In the genomic region with DNA sequence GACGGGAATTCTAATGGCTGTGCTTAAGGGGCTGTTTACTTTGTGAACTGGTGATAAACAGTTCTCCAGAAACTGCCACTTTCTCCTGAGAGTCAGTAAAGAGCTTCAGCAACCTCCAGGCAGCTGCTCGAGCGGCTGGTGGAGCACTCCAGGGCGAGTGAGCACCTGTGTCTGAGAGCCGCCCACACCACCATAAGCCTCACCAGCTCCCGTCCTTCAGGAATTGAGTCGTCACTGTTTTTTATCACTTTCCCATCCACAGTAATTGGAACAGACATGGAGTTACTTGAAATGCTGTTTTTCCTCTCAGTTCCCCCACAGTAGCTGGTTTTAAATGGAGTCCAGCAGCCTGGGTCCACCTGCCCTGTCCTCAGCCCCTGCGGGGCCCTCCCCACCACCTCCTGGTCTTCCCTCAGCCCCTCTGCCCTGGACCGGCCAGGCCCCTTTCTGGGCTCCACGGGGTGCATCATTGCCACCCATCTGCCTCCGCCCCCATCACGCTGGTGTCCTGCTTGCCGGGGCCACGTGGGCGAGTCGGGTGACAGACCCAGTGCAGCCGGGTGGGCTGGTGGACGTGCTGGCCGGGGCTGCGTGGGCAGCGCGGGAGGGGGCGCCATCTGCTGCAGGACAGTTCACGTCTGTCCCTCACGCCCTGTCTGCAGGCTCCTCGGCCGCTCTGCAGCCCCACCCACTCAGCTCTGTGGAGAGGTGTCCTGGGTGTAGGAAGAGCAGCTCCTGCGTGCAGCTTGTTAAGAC, we compare ENCODE assay signal across 37 cellular contexts. TPM values are rescaled to one million over a fixed set of nuclear protein-coding genes. Genes with fewer than 3 reads are reported as not detected.
"Had no signal": no experiment of that assay in that cellular context is flagged by ENCODE, and none has a peak within 500 bp of the region (broad histone marks: within the 10 kb centered on the region; RNA-seq: fewer than 3 reads in every experiment).

No MANE protein-coding gene starts in this region.

- H3K27me3 ChIP-seq: brain microvascular endothelial cell, heart left ventricle, pancreas, sigmoid colon, stomach, thyroid gland, upper lobe of left lung, vagina had no signal

- H3K4me3 ChIP-seq: heart left ventricle, pancreas, prostate gland, sigmoid colon, stomach, thyroid gland, upper lobe of left lung, vagina had no signal

- H3K4me3 Mint-ChIP-seq: activated CD4-positive, alpha-beta memory T cell treated with anti-CD3 and anti-CD28 coated beads, Interleukin-2, amount 10 ng/mL, durations not matched to agents 7 days and 5 days; activated CD4-positive, alpha-beta T cell treated with anti-CD3 and anti-CD28 coated beads, Interleukin-2, amount 10 ng/mL, durations not matched to agents 24 days and 14 days; activated T-cell treated with anti-CD3 and anti-CD28 coated beads, Interleukin-2, amount 50 U/mL, for 24 hours; immature natural killer cell; mesothelial cell of epicardium; naive B cell; nephron progenitor cell; stimulated activated effector memory CD8-positive, alpha-beta T cell treated with anti-CD3 and anti-CD28 coated beads, Interleukin-12 subunit alpha, Interleukin-12 subunit beta, amount 100 ng/mL, for 72 hours had no signal

- H3K27ac Mint-ChIP-seq: activated CD4-positive, alpha-beta memory T cell treated with anti-CD3 and anti-CD28 coated beads, Interleukin-2, amount 10 ng/mL, durations not matched to agents 7 days and 5 days; activated CD4-positive, alpha-beta T cell treated with anti-CD3 and anti-CD28 coated beads, Interleukin-2, amount 10 ng/mL, durations not matched to agents 24 days and 14 days; activated T-cell treated with anti-CD3 and anti-CD28 coated beads, Interleukin-2, amount 50 U/mL, for 24 hours; immature natural killer cell; mesothelial cell of epicardium; nephron progenitor cell; stimulated activated effector memory CD8-positive, alpha-beta T cell treated with anti-CD3 and anti-CD28 coated beads, Interleukin-12 subunit alpha, Interleukin-12 subunit beta, amount 100 ng/mL, for 72 hours had no signal

- H3K4me1 ChIP-seq: heart left ventricle, pancreas, prostate gland, sigmoid colon, stomach, thyroid gland, upper lobe of left lung, vagina had no signal

- H3K27ac ChIP-seq: brain microvascular endothelial cell, heart left ventricle, pancreas, prostate gland, sigmoid colon, stomach, thyroid gland, upper lobe of left lung, vagina had no signal

- H3K36me3 ChIP-seq: brain microvascular endothelial cell, pancreas, prostate gland had no signal

- H3K9me3 ChIP-seq: heart left ventricle, pancreas, prostate gland, sigmoid colon, stomach, thyroid gland, upper lobe of left lung, vagina had no signal

- H3K27me3 Mint-ChIP-seq: activated CD4-positive, alpha-beta memory T cell treated with anti-CD3 and anti-CD28 coated beads, Interleukin-2, amount 10 ng/mL, durations not matched to agents 7 days and 5 days; activated CD4-positive, alpha-beta T cell treated with anti-CD3 and anti-CD28 coated beads, Interleukin-2, amount 10 ng/mL, durations not matched to agents 24 days and 14 days; activated T-cell treated with anti-CD3 and anti-CD28 coated beads, Interleukin-2, amount 50 U/mL, for 24 hours; naive B cell had no signal

- H3K36me3 Mint-ChIP-seq: stimulated activated effector memory CD8-positive, alpha-beta T cell treated with anti-CD3 and anti-CD28 coated beads, Interleukin-12 subunit alpha, Interleukin-12 subunit beta, amount 100 ng/mL, for 72 hours had no signal

- ATAC-seq: left colon; pancreas; stimulated activated effector memory CD8-positive, alpha-beta T cell treated with anti-CD3 and anti-CD28 coated beads, Interleukin-12 subunit alpha, Interleukin-12 subunit beta, amount 100 ng/mL, for 72 hours had no signal

- H3K4me1 Mint-ChIP-seq: activated CD4-positive, alpha-beta memory T cell treated with anti-CD3 and anti-CD28 coated beads, Interleukin-2, amount 10 ng/mL, durations not matched to agents 7 days and 5 days; activated CD4-positive, alpha-beta T cell treated with anti-CD3 and anti-CD28 coated beads, Interleukin-2, amount 10 ng/mL, durations not matched to agents 24 days and 14 days; immature natural killer cell; mesothelial cell of epicardium; naive B cell; stimulated activated effector memory CD8-positive, alpha-beta T cell treated with anti-CD3 and anti-CD28 coated beads, Interleukin-12 subunit alpha, Interleukin-12 subunit beta, amount 100 ng/mL, for 72 hours had no signal

- DNase-seq: activated CD4-positive, alpha-beta memory T cell treated with anti-CD3 and anti-CD28 coated beads, Interleukin-2, amount 10 ng/mL, durations not matched to agents 7 days and 5 days; activated CD4-positive, alpha-beta T cell treated with anti-CD3 and anti-CD28 coated beads, Interleukin-2, amount 10 ng/mL, durations not matched to agents 24 days and 14 days; activated CD4-positive, CD25-positive, alpha-beta regulatory T cell treated with anti-CD3 and anti-CD28 coated beads, Interleukin-2, amount 50 U/mL, for 72 hours; activated CD8-positive, alpha-beta memory T cell treated with anti-CD3 and anti-CD28 coated beads, Interleukin-2, amount 50 U/mL, for 48 hours; activated gamma-delta T cell treated with Interleukin-2 at 50 U/mL for 16 hours; activated naive CD4-positive, alpha-beta T cell treated with anti-CD3 and anti-CD28 coated beads, Interleukin-2, amount 50 U/mL, for 16 hours; activated T-cell treated with anti-CD3 and anti-CD28 coated beads, Interleukin-2, amount 50 U/mL, for 24 hours; amniotic stem cell; brain microvascular endothelial cell; cortex of kidney; heart left ventricle; hypothalamus; immature natural killer cell; kidney; left colon; mammary epithelial cell; naive B cell; nephron progenitor cell; pancreas; retina; sigmoid colon; small intestine; stimulated activated CD4-positive, alpha-beta T cell treated with anti-CD3 and anti-CD28 coated beads, Interleukin-4, amount 100 ng/mL, for 24 hours; stomach; thyroid gland had no signal

- H3K9me3 Mint-ChIP-seq: activated CD4-positive, alpha-beta memory T cell treated with anti-CD3 and anti-CD28 coated beads, Interleukin-2, amount 10 ng/mL, durations not matched to agents 7 days and 5 days; activated CD4-positive, alpha-beta T cell treated with anti-CD3 and anti-CD28 coated beads, Interleukin-2, amount 10 ng/mL, durations not matched to agents 24 days and 14 days; activated T-cell treated with anti-CD3 and anti-CD28 coated beads, Interleukin-2, amount 50 U/mL, for 24 hours; immature natural killer cell; mesothelial cell of epicardium; naive B cell; nephron progenitor cell; stimulated activated effector memory CD8-positive, alpha-beta T cell treated with anti-CD3 and anti-CD28 coated beads, Interleukin-12 subunit alpha, Interleukin-12 subunit beta, amount 100 ng/mL, for 72 hours had no signal

RNA-seq across cellular contexts. Expression of a gene that starts 56.0 kb away (rescaled TPM):
- total RNA-seq: activated CD4-positive, alpha-beta memory T cell treated with anti-CD3 and anti-CD28 coated beads, Interleukin-2, amount 10 ng/mL, durations not matched to agents 7 days and 5 days; activated CD4-positive, alpha-beta T cell treated with anti-CD3 and anti-CD28 coated beads, Interleukin-2, amount 10 ng/mL, durations not matched to agents 24 days and 14 days; astrocyte; cardiac septum; cerebellum; endothelial cell of umbilical vein; fibroblast of lung; fibroblast of villous mesenchyme; heart left ventricle; left colon; liver; mammary epithelial cell; mesothelial cell of epicardium; sigmoid colon; thyroid gland; upper lobe of left lung had no signal
- polyA plus RNA-seq: endothelial cell of umbilical vein, fibroblast of lung, immature natural killer cell, mammary epithelial cell had no signal
